8 cellular contexts compared by ENCODE assay signal in genomic region chr15:41811432-41812195, GRCh38.
DNase-seq lines count a peak whose midpoint lies in the region; ATAC-seq, FAIRE-seq and TF ChIP-seq lines count a peak whose summit lies in the region.

No MANE protein-coding gene starts in this region.

- peak; percentile 89 for TF ChIP-seq CTCF in VCaP (conservative IDR thresholded peaks at IDR 0.05)

- peak; percentile 84 for FAIRE-seq in GM18507 (lab: Jason Lieb, UNC)

- DNase-seq in ACHN (peak; percentile 78), GM18507 (ENCODE audit: extremely low spot score, insufficient read length, low read depth) (peak; percentile 73), NCI-H2029 treated with DMSO at 0.1 percent for 48 hours (lab: John Stamatoyannopoulos, UW) (peak; percentile 43), brain pericyte (ENCODE audit: low read depth, low spot score) (peak; percentile 30), inferior parietal cortex (ENCODE audit: extremely low spot score) (peak; percentile 89)
- peak; percentile 56 to 67 for DNase-seq in stimulated activated CD4-positive, alpha-beta T cell treated with anti-CD3 and anti-CD28 coated beads, Interleukin-15, amount 100 ng/mL, for 48 hours (ENCODE audit: low read depth in 2 of 2)

- in situ Hi-C loops in ACHN (cut with HindIII; ENCODE audit: low pct_ligation_motif_present, low pct_unique_long_range_greater_than_20kb, low sequenced_read_pairs): no loop called here

- ATAC-seq in HG03196 (IDR thresholded peaks at IDR 0.05; ENCODE audit: unreplicated experiment): no peak

- H3K27ac ChIP-seq in VCaP: no peak overlapping the region; the same call in 1 of the 2 replicates

Comparison
In these comparisons a context has a peak if more than half of its experiments do, and no peak if none do; other contexts are left out.
1. DNase-seq: peak in every context shown above with its lines; median percentile 89 in inferior parietal cortex; 78 in ACHN; 73 in GM18507; 62 in stimulated activated CD4-positive, alpha-beta T cell treated with anti-CD3 and anti-CD28 coated beads, Interleukin-15, amount 100 ng/mL, for 48 hours; 43 in NCI-H2029 treated with DMSO at 0.1 percent for 48 hours; 30 in brain pericyte.